2 cellular contexts compared by ENCODE assay signal in the genomic region with DNA sequence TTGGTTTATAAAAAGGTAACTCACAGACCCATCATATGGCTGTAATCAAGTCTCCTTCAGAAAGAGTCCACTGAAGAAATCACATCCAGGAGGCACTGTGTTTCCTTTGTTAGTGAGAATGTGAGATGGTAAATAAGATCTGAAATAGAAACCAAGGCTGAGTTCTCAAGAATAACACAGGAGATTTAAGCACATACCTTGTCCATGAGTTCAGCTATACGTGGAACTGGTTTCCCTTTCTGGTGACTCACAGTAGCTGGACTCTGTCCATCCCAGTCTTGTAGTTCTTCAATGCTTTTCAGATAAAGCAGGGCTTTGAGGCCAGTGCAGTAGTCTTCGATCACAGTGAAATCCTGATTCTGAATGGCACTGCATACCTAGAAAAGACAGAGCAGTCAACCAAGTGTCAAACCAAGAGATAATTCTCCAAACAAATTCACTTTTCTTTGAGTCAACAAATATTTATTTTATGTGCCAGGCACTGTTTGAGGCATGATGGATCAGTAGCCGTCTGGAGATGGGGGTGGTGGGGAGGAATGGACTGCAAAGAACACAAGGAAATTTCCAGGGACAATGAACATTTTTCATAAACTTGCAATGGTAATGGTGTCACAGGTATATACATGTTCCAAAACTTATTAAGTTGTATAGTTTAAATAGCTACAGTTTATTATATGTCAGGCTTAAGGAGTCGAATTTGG.
TF ChIP-seq lines count a peak whose summit lies in the region.

No MANE protein-coding gene starts in this region.

TF ChIP-seq in endothelial cell of umbilical vein, 7 proteins besides CTCF, POLR2A, EP300 and RAD21 (continued from another document):
- TF ChIP-seq FOS (IDR thresholded peaks at IDR 0.05; ENCODE audit: borderline replicate concordance, insufficient read depth, low read length) = peak; percentile 87
- no peak for TF ChIP-seq MYC (IDR thresholded peaks at IDR 0.05; ENCODE audit: low read depth, low read length)
- TF ChIP-seq, protein P1, sequence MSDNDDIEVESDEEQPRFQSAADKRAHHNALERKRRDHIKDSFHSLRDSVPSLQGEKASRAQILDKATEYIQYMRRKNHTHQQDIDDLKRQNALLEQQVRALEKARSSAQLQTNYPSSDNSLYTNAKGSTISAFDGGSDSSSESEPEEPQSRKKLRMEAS (IDR thresholded peaks at IDR 0.05; ENCODE audit: insufficient read depth, insufficient read length) = no peak
- peak; percentile 91 for TF ChIP-seq JUN (IDR thresholded peaks at IDR 0.05; ENCODE audit: borderline replicate concordance, insufficient read depth, insufficient read length, low read depth)

TF ChIP-seq in GM23338, 12 proteins besides CTCF, POLR2A, EP300 and RAD21 (continued from another document):
- no peak for TF ChIP-seq ZNF462 (CRISPR knock-in tag; IDR thresholded peaks at IDR 0.05)
- no peak for TF ChIP-seq EZH2 (IDR thresholded peaks at IDR 0.05; ENCODE audit: low read depth, unreplicated experiment)
- TF ChIP-seq, protein P2, sequence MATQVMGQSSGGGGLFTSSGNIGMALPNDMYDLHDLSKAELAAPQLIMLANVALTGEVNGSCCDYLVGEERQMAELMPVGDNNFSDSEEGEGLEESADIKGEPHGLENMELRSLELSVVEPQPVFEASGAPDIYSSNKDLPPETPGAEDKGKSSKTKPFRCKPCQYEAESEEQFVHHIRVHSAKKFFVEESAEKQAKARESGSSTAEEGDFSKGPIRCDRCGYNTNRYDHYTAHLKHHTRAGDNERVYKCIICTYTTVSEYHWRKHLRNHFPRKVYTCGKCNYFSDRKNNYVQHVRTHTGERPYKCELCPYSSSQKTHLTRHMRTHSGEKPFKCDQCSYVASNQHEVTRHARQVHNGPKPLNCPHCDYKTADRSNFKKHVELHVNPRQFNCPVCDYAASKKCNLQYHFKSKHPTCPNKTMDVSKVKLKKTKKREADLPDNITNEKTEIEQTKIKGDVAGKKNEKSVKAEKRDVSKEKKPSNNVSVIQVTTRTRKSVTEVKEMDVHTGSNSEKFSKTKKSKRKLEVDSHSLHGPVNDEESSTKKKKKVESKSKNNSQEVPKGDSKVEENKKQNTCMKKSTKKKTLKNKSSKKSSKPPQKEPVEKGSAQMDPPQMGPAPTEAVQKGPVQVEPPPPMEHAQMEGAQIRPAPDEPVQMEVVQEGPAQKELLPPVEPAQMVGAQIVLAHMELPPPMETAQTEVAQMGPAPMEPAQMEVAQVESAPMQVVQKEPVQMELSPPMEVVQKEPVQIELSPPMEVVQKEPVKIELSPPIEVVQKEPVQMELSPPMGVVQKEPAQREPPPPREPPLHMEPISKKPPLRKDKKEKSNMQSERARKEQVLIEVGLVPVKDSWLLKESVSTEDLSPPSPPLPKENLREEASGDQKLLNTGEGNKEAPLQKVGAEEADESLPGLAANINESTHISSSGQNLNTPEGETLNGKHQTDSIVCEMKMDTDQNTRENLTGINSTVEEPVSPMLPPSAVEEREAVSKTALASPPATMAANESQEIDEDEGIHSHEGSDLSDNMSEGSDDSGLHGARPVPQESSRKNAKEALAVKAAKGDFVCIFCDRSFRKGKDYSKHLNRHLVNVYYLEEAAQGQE (IDR thresholded peaks at IDR 0.05; ENCODE audit: unreplicated experiment) = no peak
- no peak for TF ChIP-seq POLR2AphosphoS5 (IDR thresholded peaks at IDR 0.05; ENCODE audit: low read depth)
- TF ChIP-seq ETS1 (IDR thresholded peaks at IDR 0.05) = no peak
- no peak for TF ChIP-seq JUNB (IDR thresholded peaks at IDR 0.05; ENCODE audit: unreplicated experiment)
- TF ChIP-seq NANOG (IDR thresholded peaks at IDR 0.05; ENCODE audit: borderline replicate concordance) = no peak
- TF ChIP-seq ZNF331 (CRISPR knock-in tag; IDR thresholded peaks at IDR 0.05; ENCODE audit: low read depth) = no peak
- no peak for TF ChIP-seq EZH2phosphoT487 (IDR thresholded peaks at IDR 0.05; ENCODE audit: unreplicated experiment)
- no peak for TF ChIP-seq CREB1 (CRISPR knock-in tag; IDR thresholded peaks at IDR 0.05; ENCODE audit: low read depth)
